16 cellular contexts compared by ENCODE assay signal in the genomic region with DNA sequence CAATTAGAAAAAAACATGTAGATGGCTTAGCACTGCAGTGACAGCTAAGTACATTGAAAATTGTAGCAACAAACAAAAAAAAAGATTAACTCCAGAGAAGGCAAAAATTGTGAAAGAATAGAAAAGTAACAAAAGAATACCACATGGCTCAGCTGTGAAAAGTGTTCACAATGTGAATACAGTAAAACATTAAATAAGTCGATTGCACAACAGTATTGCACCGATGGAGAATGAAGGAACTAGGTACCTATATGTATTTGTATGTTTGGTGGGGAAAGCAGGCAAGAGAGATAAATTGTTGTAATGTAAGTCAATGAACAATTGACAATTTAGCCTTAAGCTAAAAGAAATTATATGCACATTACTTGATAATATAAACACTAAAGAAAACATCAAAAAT. TPM values are rescaled to one million over a fixed set of nuclear protein-coding genes. Genes with fewer than 3 reads are reported as not detected.
DNase-seq lines count a peak whose midpoint lies in the region; ATAC-seq, FAIRE-seq and TF ChIP-seq lines count a peak whose summit lies in the region.
"Had no signal": no experiment of that assay in that cellular context is flagged by ENCODE, and none has a peak within 500 bp of the region (broad histone marks: within the 10 kb centered on the region; RNA-seq: fewer than 3 reads in every experiment).

No MANE protein-coding gene starts in this region.

- no peak overlapping the region for H2AK5ac ChIP-seq in IMR-90 (ENCODE audit: low read depth, low read length)
- H2AK5ac ChIP-seq in H1 (ENCODE audit: low read depth, low read length): no peak overlapping the region

- H3K4me3 ChIP-seq in IMR-90 (ENCODE audit: insufficient read depth, low read depth, low read length) (no peak overlapping the region), SK-N-MC (no peak overlapping the region; the same call in 1 of the 2 replicates), H1 (ENCODE audit: extremely low read depth in 1 of 4, insufficient read depth in 2 of 4, low read depth in 3 of 4, low read length in 4 of 4) (no peak overlapping the region), neural progenitor cell (no peak overlapping the region), aorta (ENCODE audit: low read length in 2 of 2) (no peak overlapping the region)
- H3K4me3 ChIP-seq: A549; BLaER1 treated with 17β-estradiol and CSF1 and Interleukin-3, amounts not matched to agents 10 nM and 100 nM; GM23248 had no signal

- no peak overlapping the region for H4K8ac ChIP-seq in IMR-90 (ENCODE audit: low read depth in 2 of 2, low read length in 2 of 2)
- H4K8ac ChIP-seq in H1 (ENCODE audit: extremely low read depth, insufficient read depth, low read length): no peak overlapping the region

- TF ChIP-seq POLR2A in IMR-90 (IDR thresholded peaks at IDR 0.05; ENCODE audit: low read depth, low read length) (no peak), H1 (IDR thresholded peaks at IDR 0.05; ENCODE audit: control extremely low read depth in 1 of 2, low read depth in 2 of 2, low read length in 2 of 2) (no peak)

- H3K4me1 ChIP-seq in IMR-90 (ENCODE audit: control insufficient read depth, insufficient read depth, low read length) (no peaks in the 10 kb centered on the region), H1 (replicated peaks in 1 of 4; ENCODE audit: control insufficient read depth in 3 of 4, insufficient read depth in 4 of 4, low read length in 3 of 4) (no peaks in the 10 kb centered on the region), neural progenitor cell (no peaks in the 10 kb centered on the region), aorta (ENCODE audit: control insufficient read depth in 1 of 2, insufficient read depth in 2 of 2, low read length in 2 of 2) (no peaks in the 10 kb centered on the region)
- H3K4me1 ChIP-seq: A549 had no signal

- FAIRE-seq in H1 (lab: Jason Lieb, UNC): no peak
- FAIRE-seq: A549 had no signal

- POLR2A ChIA-PET in IMR-90 (lab: Charles Lee; ENCODE audit: unreplicated experiment): no interaction called here
- POLR2A ChIA-PET in H1 (lab: Charles Lee; ENCODE audit: partially characterized antibody): no interaction called here

- no peaks in the 10 kb centered on the region for H3K9me1 ChIP-seq in IMR-90 (ENCODE audit: insufficient read depth, low read length)

- no peak overlapping the region for H3K18ac ChIP-seq in IMR-90 (ENCODE audit: low read depth, low read length)
- H3K18ac ChIP-seq in H1 (ENCODE audit: extremely low read depth, low read length): no peak overlapping the region

- H3K9me3 ChIP-seq in IMR-90 (ENCODE audit: control insufficient read depth, insufficient read depth, low read length) (no peaks in the 10 kb centered on the region), SK-N-MC (ENCODE audit: low read depth, low read length) (no peaks in the 10 kb centered on the region), H1 (ENCODE audit: insufficient read depth in 2 of 2, low read depth in 1 of 2, low read length in 1 of 2) (no peaks in the 10 kb centered on the region), neural progenitor cell (ENCODE audit: low read depth) (no peaks in the 10 kb centered on the region), aorta (ENCODE audit: control insufficient read depth, low read length) (no peaks in the 10 kb centered on the region)
- H3K9me3 ChIP-seq: A549 had no signal

- H3K4ac ChIP-seq in IMR-90 (ENCODE audit: low read depth, low read length): no peak overlapping the region
- H3K4ac ChIP-seq in H1 (replicated peaks; ENCODE audit: insufficient read length, low read depth, low read length): no peak overlapping the region

- BruUV-seq in IMR-90 (replicated peaks; lab: Mats Ljungman, UMichigan): no TSS peak

- H3K27ac ChIP-seq in IMR-90 (ENCODE audit: insufficient read depth, low read length) (no peak overlapping the region), SK-N-MC (peak overlapping the region; percentile 2; the same call in 1 of the 2 replicates), H1 (ENCODE audit: low read depth, low read length) (no peak overlapping the region), neural progenitor cell (no peak overlapping the region), aorta (ENCODE audit: low read depth in 1 of 2, low read length in 2 of 2) (no peak overlapping the region)
- H3K27ac ChIP-seq: A549; BLaER1 treated with 17β-estradiol and CSF1 and Interleukin-3, amounts not matched to agents 10 nM and 100 nM; GM23248 had no signal

- H3K27me3 ChIP-seq in IMR-90 (ENCODE audit: control insufficient read depth, insufficient read depth, low read length): no peaks in the 10 kb centered on the region
- H3K27me3 ChIP-seq in H1 (replicated peaks in 1 of 4; ENCODE audit: control insufficient read depth in 3 of 4, extremely low read depth in 1 of 4, insufficient read depth in 3 of 4, low read length in 3 of 4): no peaks in the 10 kb centered on the region
- no peaks in the 10 kb centered on the region for H3K27me3 ChIP-seq in neural progenitor cell
- H3K27me3 ChIP-seq in aorta (ENCODE audit: control insufficient read depth in 1 of 2, insufficient read depth in 2 of 2, low read length in 1 of 2): no peaks in the 10 kb centered on the region
- H3K27me3 ChIP-seq: BLaER1 treated with 17β-estradiol and CSF1 and Interleukin-3, amounts not matched to agents 10 nM and 100 nM had no signal

- no peak overlapping the region for H2BK5ac ChIP-seq in IMR-90 (ENCODE audit: low read depth, low read length, poor library complexity, severe bottlenecking)
- no peak overlapping the region for H2BK5ac ChIP-seq in H1 (ENCODE audit: low read depth, low read length)

- H3K23ac ChIP-seq in IMR-90 (ENCODE audit: low read depth, low read length) (no peak overlapping the region), H1 (ENCODE audit: insufficient read length) (no peak overlapping the region)

- H3K27ac Mint-ChIP-seq in neural progenitor cell: peak overlapping the region; percentile 13
- H3K27ac Mint-ChIP-seq: CD4-positive, CD25-positive, alpha-beta regulatory T cell had no signal

- CTCF ChIA-PET in IMR-90 (lab: Yijun Ruan, JAX) (no interaction called here), H1 (lab: Charles Lee; ENCODE audit: partially characterized antibody) (interaction anchor here (0.7 to 1.0 kb wide), 2 partner anchors 118 to 906 kb away, joined by 3 read pairs; no protein-coding TSS in a partner anchor)

- no peak overlapping the region for H3K4me2 ChIP-seq in IMR-90 (ENCODE audit: low read depth, low read length)
- no peak overlapping the region for H3K4me2 ChIP-seq in H1 (ENCODE audit: insufficient read depth in 1 of 2, low read depth in 2 of 2, low read length in 2 of 2)
- no peak overlapping the region for H3K4me2 ChIP-seq in neural progenitor cell
- H3K4me2 ChIP-seq: A549; BLaER1 treated with 17β-estradiol and CSF1 and Interleukin-3, amounts not matched to agents 10 nM and 100 nM had no signal

- H2BK15ac ChIP-seq in IMR-90 (ENCODE audit: low read depth, low read length) (no peak overlapping the region), H1 (ENCODE audit: low read length) (no peak overlapping the region)

- intact Hi-C loops in IMR-90 (cut with micrococcal nuclease) (no loop called here), aorta (cut with DNase I) (no loop called here)

- WGBS in IMR-90 (ENCODE audit: extremely low coverage in 2 of 2, insufficient read length in 1 of 2), 2 experiments: no CpG with 5 or more reads among the region's 2 CpGs
- WGBS in H1 (ENCODE audit: extremely low coverage in 1 of 2, insufficient coverage in 1 of 2, insufficient read length in 1 of 2, insufficient replicate concordance in 2 of 2, low coverage in 1 of 2, low lambda C conversion rate in 2 of 2, missing lambda C conversion rate in 1 of 2), 2 experiments: 100% methylated on average over 2 of the region's 2 CpGs; no CpG with 5 or more reads in 1 of the 2 experiments
- WGBS in aorta, 2 donors: 94% methylated on average over 2 of the region's 2 CpGs

- no peak overlapping the region for H3K4me3 Mint-ChIP-seq in neural progenitor cell
- H3K4me3 Mint-ChIP-seq: CD4-positive, CD25-positive, alpha-beta regulatory T cell had no signal

- H3K23me2 ChIP-seq in H1 (ENCODE audit: low read depth, low read length): no peaks in the 10 kb centered on the region

- no peaks in the 10 kb centered on the region for H4K20me1 ChIP-seq in IMR-90 (ENCODE audit: insufficient read depth, low read length)
- H4K20me1 ChIP-seq in H1 (replicated peaks in 1 of 2; ENCODE audit: control insufficient read depth in 1 of 2, insufficient read depth in 2 of 2, low read length in 2 of 2): no peaks in the 10 kb centered on the region
- no peaks in the 10 kb centered on the region for H4K20me1 ChIP-seq in neural progenitor cell (ENCODE audit: low read depth)
- H4K20me1 ChIP-seq: BLaER1 treated with 17β-estradiol and CSF1 and Interleukin-3, amounts not matched to agents 10 nM and 100 nM had no signal

- peaks cover 14% of the 10 kb centered on the region for H3K36me3 Mint-ChIP-seq in neural progenitor cell

- H3K56ac ChIP-seq in IMR-90 (ENCODE audit: extremely low read depth, insufficient read depth, low read length) (no peak overlapping the region), H1 (replicated peaks; ENCODE audit: insufficient read length, low read depth, low read length) (no peak overlapping the region)

- H3F3A ChIP-seq in neural progenitor cell (ENCODE audit: low read depth): no peaks in the 10 kb centered on the region

- DNase-seq in IMR-90: no peak
- DNase-seq in SK-N-MC (ENCODE audit: low read depth, low spot score): no peak
- DNase-seq in H1 (ENCODE audit: low read depth in 1 of 2, low spot score in 2 of 2): no peak
- no peak for DNase-seq in neural progenitor cell (ENCODE audit: low spot score)
- no peak for DNase-seq in aorta
- DNase-seq in HK-2 (ENCODE audit: unreplicated experiment): no peak
- DNase-seq in KBM-7: no peak
- DNase-seq: AML-193; Calu3; CD4-positive, CD25-positive, alpha-beta regulatory T cell; DMS 273 treated with DMSO at 0.1 percent for 48 hours; GM23248; H7 had no signal

- no peak overlapping the region for H2BK20ac ChIP-seq in IMR-90 (ENCODE audit: low read depth, low read length)
- no peak overlapping the region for H2BK20ac ChIP-seq in H1 (ENCODE audit: low read length)

- H3K36me3 ChIP-seq in IMR-90 (ENCODE audit: control insufficient read depth, insufficient read depth, low read length) (no peaks in the 10 kb centered on the region), SK-N-MC (ENCODE audit: insufficient read depth, low read length) (no peaks in the 10 kb centered on the region), H1 (ENCODE audit: control insufficient read depth in 2 of 4, insufficient read depth in 4 of 4, low read length in 3 of 4) (no peaks in the 10 kb centered on the region; a peak in 1 of 8 replicates), neural progenitor cell (no peaks in the 10 kb centered on the region), aorta (ENCODE audit: control insufficient read depth in 1 of 2, insufficient read depth in 2 of 2, low read length in 1 of 2) (no peaks in the 10 kb centered on the region)

- H2BK120ac ChIP-seq in IMR-90 (ENCODE audit: low read depth, low read length) (no peak overlapping the region), H1 (replicated peaks; ENCODE audit: low read depth, low read length) (no peak overlapping the region)

- no peak overlapping the region for H2AFZ ChIP-seq in IMR-90 (replicated peaks; ENCODE audit: low read length, poor library complexity)
- H2AFZ ChIP-seq in H1 (ENCODE audit: low read length): no peak overlapping the region
- no peak overlapping the region for H2AFZ ChIP-seq in neural progenitor cell (replicated peaks)
- H2AFZ ChIP-seq: GM23248 had no signal

- H3K9ac ChIP-seq in IMR-90 (ENCODE audit: low read depth, low read length) (no peak overlapping the region), SK-N-MC (ENCODE audit: insufficient read length) (no peak overlapping the region), H1 (replicated peaks in 1 of 4; ENCODE audit: extremely low read depth in 1 of 4, low read depth in 3 of 4, low read length in 3 of 4) (no peak overlapping the region), neural progenitor cell (no peak overlapping the region)
- H3K9ac ChIP-seq: BLaER1 treated with 17β-estradiol and CSF1 and Interleukin-3, amounts not matched to agents 10 nM and 100 nM; GM23248 had no signal

- no peak overlapping the region for H4K5ac ChIP-seq in IMR-90 (ENCODE audit: low read depth, low read length)
- H4K5ac ChIP-seq in H1 (ENCODE audit: insufficient read length, low read depth, low read length): no peak overlapping the region

- dilution Hi-C loops in IMR-90 (cut with HindIII; ENCODE audit: low sequenced_read_pairs, unreplicated experiment): no loop called here

- no peaks in the 10 kb centered on the region for H3K79me2 ChIP-seq in H1 (ENCODE audit: control insufficient read depth in 1 of 2, insufficient read depth in 2 of 2, low read length in 2 of 2)
- no peaks in the 10 kb centered on the region for H3K79me2 ChIP-seq in neural progenitor cell (ENCODE audit: low read depth)

- no peak overlapping the region for H4K91ac ChIP-seq in IMR-90 (ENCODE audit: insufficient read depth, low read depth, low read length)
- no peak overlapping the region for H4K91ac ChIP-seq in H1 (replicated peaks; ENCODE audit: insufficient read length, low read length)

- peaks cover 5% of the 10 kb centered on the region for H3K4me1 Mint-ChIP-seq in neural progenitor cell

- ATAC-seq in IMR-90 (ENCODE audit: low read depth) (no peak), GM21786 (IDR thresholded peaks at IDR 0.05; ENCODE audit: unreplicated experiment) (no peak), aorta (ENCODE audit: low FRiP score) (no peak)
- ATAC-seq: A549 had no signal

- H3K79me1 ChIP-seq in IMR-90 (ENCODE audit: low read depth in 1 of 2, low read length in 2 of 2) (no peaks in the 10 kb centered on the region), H1 (ENCODE audit: low read depth, low read length) (no peaks in the 10 kb centered on the region)

- no peak overlapping the region for H3K14ac ChIP-seq in IMR-90 (replicated peaks; ENCODE audit: low read depth, low read length)
- no peak overlapping the region for H3K14ac ChIP-seq in H1 (ENCODE audit: insufficient read length)

- TF ChIP-seq EP300 in H1 (IDR thresholded peaks at IDR 0.05; ENCODE audit: borderline replicate concordance in 1 of 2, low read depth in 2 of 2, low read length in 2 of 2): no peak

- in situ Hi-C loops in IMR-90 (cut with MboI; ENCODE audit: low sequenced_read_pairs): no loop called here
- in situ Hi-C loops in KBM-7 (cut with MboI; ENCODE audit: low pct_unique_long_range_greater_than_20kb, low sequenced_read_pairs): no loop called here

- TF ChIP-seq CTCF in IMR-90 (conservative IDR thresholded peaks at IDR 0.05; ENCODE audit: low read depth, low read length) (no peak), H1 (IDR thresholded peaks at IDR 0.05; ENCODE audit: control extremely low read depth in 1 of 3, insufficient read depth in 1 of 3, low read depth in 1 of 3, low read length in 3 of 3) (no peak), neural progenitor cell (IDR thresholded peaks at IDR 0.05) (no peak)

- no peak overlapping the region for H2AK9ac ChIP-seq in IMR-90 (replicated peaks; ENCODE audit: low read depth, low read length, poor library complexity)

- peaks cover 2% of the 10 kb centered on the region for H3K9me3 Mint-ChIP-seq in neural progenitor cell

- H3K27me3 Mint-ChIP-seq in neural progenitor cell (ENCODE audit: insufficient read depth, low read depth): no peaks in the 10 kb centered on the region
- H3K27me3 Mint-ChIP-seq: CD4-positive, CD25-positive, alpha-beta regulatory T cell had no signal

- no peak overlapping the region for H2BK12ac ChIP-seq in H1 (ENCODE audit: low read depth, low read length)

- TF ChIP-seq RAD21 in IMR-90 (IDR thresholded peaks at IDR 0.05; ENCODE audit: low read length): no peak
- TF ChIP-seq RAD21 in H1 (IDR thresholded peaks at IDR 0.05 in 1 of 2, conservative IDR thresholded peaks at IDR 0.05 in 1 of 2; ENCODE audit: low read depth in 2 of 2, low read length in 2 of 2): no peak

RNA-seq across cellular contexts. Expression of a gene that starts 59.4 kb away (rescaled TPM):
- total RNA-seq in IMR-90 (2012; rRNA removed) (7.2 and 9.7 TPM in 2 replicates), neural progenitor cell (ENCODE audit: low replicate concordance) (18.9 and 29.7 TPM in 2 replicates), aorta (1 to 10 TPM; 4.5 to 7.5 TPM)
- polyA plus RNA-seq in IMR-90 (2012; rRNA removed) (2.6 and 3.0 TPM in 2 replicates), H1 (2011; rRNA removed) (1.6 and 7.1 TPM in 2 replicates), aorta (1 to 10 TPM in 1 of 2 donors, under 1 TPM in 1; 0.13 to 2.0 TPM)
- 0.62 and 1.0 TPM in 2 replicates for polyA plus RNA-seq in IMR-90 (2012; cell fraction: cytosol; rRNA removed)
- 1.5 and 23.2 TPM in 2 replicates for polyA plus RNA-seq in IMR-90 (2012; cell fraction: nucleus; rRNA removed; ENCODE audit: low replicate concordance)
- 5.3 and 6.4 TPM in 2 replicates for total RNA-seq in H1 (2021; fragmentation: NEBNext Ultra II Directional; extraction: Animal tissue kit (Norgen Biotek cat#: 25700))
- 4.8 TPM for polyA plus RNA-seq in H1 (2011; cell fraction: cytosol; rRNA removed)
- polyA plus RNA-seq in H1 (2011; cell fraction: nucleus; rRNA removed): 4.0 TPM
- 2.1 to 3.1 TPM (median 2.7 TPM) in 4 replicates for polyA plus RNA-seq in H1 (2012, experiment 1 of 2)
- 0.35 TPM for polyA plus RNA-seq in H1 (2012, experiment 2 of 2)
- 4.3 TPM for polyA plus RNA-seq in H1 (2013, experiment 1 of 2)
- polyA plus RNA-seq in H1 (2013, experiment 2 of 2): 4.1 TPM
- polyA minus RNA-seq in H1 (2011; rRNA and poly(A)+ RNA removed): 7.9 and 12.1 TPM in 2 replicates
- 4.3 TPM for polyA minus RNA-seq in H1 (2011; cell fraction: cytosol; rRNA and poly(A)+ RNA removed)
- 24.1 TPM for polyA minus RNA-seq in H1 (2011; cell fraction: nucleus; rRNA and poly(A)+ RNA removed)
